In the genomic region with DNA sequence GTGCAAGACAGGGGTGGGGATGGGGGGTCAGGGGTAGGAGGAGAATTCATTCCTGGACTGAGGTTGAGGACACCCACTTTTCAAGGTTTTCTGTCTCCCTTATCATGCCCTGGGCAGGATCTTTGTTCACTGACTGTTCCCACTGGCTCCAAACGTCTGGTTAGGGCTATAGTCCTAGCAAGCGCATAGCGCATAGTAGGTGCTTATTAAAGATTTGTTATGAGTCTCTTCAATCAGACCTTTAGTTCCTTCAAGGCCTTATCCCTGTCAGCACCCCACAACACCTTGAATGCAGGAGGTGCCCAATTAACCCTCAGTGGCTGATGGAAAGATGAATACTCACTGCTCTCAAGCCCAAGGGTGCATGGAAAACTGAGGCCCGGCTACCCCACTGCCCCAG, we compare ENCODE assay signal across 8 cellular contexts.
A peak's percentile ranks its signal among the peaks of the same experiment; 100 is the strongest.
DNase-seq lines count a peak whose midpoint lies in the region; ATAC-seq and TF ChIP-seq lines count a peak whose summit lies in the region.

No MANE protein-coding gene starts in this region.

- DNase-seq in AG10803 (ENCODE audit: low read depth) = no peak
- DNase-seq in osteocyte (ENCODE audit: extremely low spot score, unreplicated experiment) = no peak
- DNase-seq in WTC11 (ENCODE audit: low spot score) = no peak
- no peak for DNase-seq in effector CD4-positive, alpha-beta T cell
- DNase-seq in NCI-H524 (lab: John Stamatoyannopoulos, UW) = no peak

- peaks cover 34% of the 10 kb centered on the region for H3K79me2 ChIP-seq in OCI-LY3 (ENCODE audit: low read length)

- H3K4me1 Mint-ChIP-seq in osteocyte (ENCODE audit: unreplicated experiment) (peaks cover 27% of the 10 kb centered on the region), WTC11 (peaks cover 15% of the 10 kb centered on the region)

- POLR2A ChIA-PET in WTC11 (lab: Charles Lee) = no interaction called here

- no peaks in the 10 kb centered on the region for H3K9me3 Mint-ChIP-seq in osteocyte (ENCODE audit: unreplicated experiment)
- no peaks in the 10 kb centered on the region for H3K9me3 Mint-ChIP-seq in WTC11

- peaks cover 3% of the 10 kb centered on the region; the same call in 1 of the 2 replicates for H4K20me1 ChIP-seq in OCI-LY3 (ENCODE audit: insufficient read depth, low read length)

- no peaks in the 10 kb centered on the region for H3K27me3 ChIP-seq in OCI-LY3 (ENCODE audit: low read depth, low read length)
- H3K27me3 ChIP-seq in duodenal mucosa (ENCODE audit: control insufficient read depth in 1 of 2, insufficient read depth in 2 of 2, low read length in 2 of 2) = no peaks in the 10 kb centered on the region

- CTCF ChIA-PET in WTC11 (lab: Charles Lee) = no interaction called here

- TF ChIP-seq CTCF in AG10803 (conservative IDR thresholded peaks at IDR 0.05; ENCODE audit: low read length) (no peak), OCI-LY3 (IDR thresholded peaks at IDR 0.05; ENCODE audit: low read depth, low read length) (no peak), osteocyte (IDR thresholded peaks at IDR 0.05) (no peak), WTC11 (IDR thresholded peaks at IDR 0.05) (no peak)

- H3K9me3 ChIP-seq in OCI-LY3 (ENCODE audit: insufficient read depth, low read length) = no peaks in the 10 kb centered on the region
- H3K9me3 ChIP-seq in duodenal mucosa (ENCODE audit: control insufficient read depth in 1 of 2, low read length in 2 of 2) = no peaks in the 10 kb centered on the region

- peak overlapping the region; percentile 76 for H3K9ac ChIP-seq in OCI-LY3 (ENCODE audit: low read length)
- H3K9ac ChIP-seq in duodenal mucosa (ENCODE audit: low read depth in 1 of 2, low read length in 2 of 2) = peak overlapping the region; percentile 63 to 70

- H3K4me1 ChIP-seq in OCI-LY3 (ENCODE audit: low read length) = peaks cover 23% of the 10 kb centered on the region
- peaks cover 14 to 24% of the 10 kb centered on the region in 2 donors for H3K4me1 ChIP-seq in duodenal mucosa (ENCODE audit: control insufficient read depth in 1 of 2, insufficient read depth in 2 of 2, low read length in 2 of 2)

- ATAC-seq in WTC11 (no peak), HG02610 (IDR thresholded peaks at IDR 0.05; ENCODE audit: unreplicated experiment) (no peak)

- H3K36me3 Mint-ChIP-seq in osteocyte (ENCODE audit: unreplicated experiment) (no peaks in the 10 kb centered on the region), WTC11 (no peaks in the 10 kb centered on the region)

- H3K4me3 Mint-ChIP-seq in osteocyte (ENCODE audit: unreplicated experiment) (peak overlapping the region; percentile 63), WTC11 (no peak overlapping the region)

- H3K27ac ChIP-seq in OCI-LY3 (ENCODE audit: low read length) (peak overlapping the region; percentile 54), duodenal mucosa (ENCODE audit: low read depth, low read length) (peak overlapping the region; percentile 48)

- H3K27ac Mint-ChIP-seq in osteocyte (ENCODE audit: unreplicated experiment) = peak overlapping the region; percentile 91
- H3K27ac Mint-ChIP-seq in WTC11 = no peak overlapping the region

- H3K27me3 Mint-ChIP-seq in osteocyte (ENCODE audit: unreplicated experiment) (no peaks in the 10 kb centered on the region), WTC11 (ENCODE audit: low read depth) (no peaks in the 10 kb centered on the region)

- H3K36me3 ChIP-seq in OCI-LY3 (replicated peaks; ENCODE audit: low read depth, low read length) (no peaks in the 10 kb centered on the region), duodenal mucosa (ENCODE audit: control insufficient read depth in 1 of 2, insufficient read depth in 2 of 2, low read length in 2 of 2) (peaks cover 0 to 2% of the 10 kb centered on the region in 2 donors)

- H3K4me2 ChIP-seq in OCI-LY3 (ENCODE audit: low read length) = peak overlapping the region; percentile 94

- H2AFZ ChIP-seq in OCI-LY3 (ENCODE audit: low read depth, low read length) = no peak overlapping the region

- H3K4me3 ChIP-seq in AG10803 (ENCODE audit: low read length) = peak overlapping the region; percentile 86
- peak overlapping the region; percentile 83 for H3K4me3 ChIP-seq in OCI-LY3 (ENCODE audit: low read length)
- H3K4me3 ChIP-seq in duodenal mucosa (ENCODE audit: low read depth in 1 of 2, low read length in 2 of 2) = peak overlapping the region; percentile 51 to 58

TF ChIP-seq in WTC11, 78 proteins besides CTCF, POLR2A, EP300 and RAD21:
- TF ChIP-seq TP53 (CRISPR knock-in tag; IDR thresholded peaks at IDR 0.05) = no peak
- TF ChIP-seq, protein P1, sequence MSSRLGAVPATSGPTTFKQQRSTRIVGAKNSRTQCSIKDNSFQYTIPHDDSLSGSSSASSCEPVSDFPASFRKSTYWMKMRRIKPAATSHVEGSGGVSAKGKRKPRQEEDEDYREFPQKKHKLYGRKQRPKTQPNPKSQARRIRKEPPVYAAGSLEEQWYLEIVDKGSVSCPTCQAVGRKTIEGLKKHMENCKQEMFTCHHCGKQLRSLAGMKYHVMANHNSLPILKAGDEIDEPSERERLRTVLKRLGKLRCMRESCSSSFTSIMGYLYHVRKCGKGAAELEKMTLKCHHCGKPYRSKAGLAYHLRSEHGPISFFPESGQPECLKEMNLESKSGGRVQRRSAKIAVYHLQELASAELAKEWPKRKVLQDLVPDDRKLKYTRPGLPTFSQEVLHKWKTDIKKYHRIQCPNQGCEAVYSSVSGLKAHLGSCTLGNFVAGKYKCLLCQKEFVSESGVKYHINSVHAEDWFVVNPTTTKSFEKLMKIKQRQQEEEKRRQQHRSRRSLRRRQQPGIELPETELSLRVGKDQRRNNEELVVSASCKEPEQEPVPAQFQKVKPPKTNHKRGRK (CRISPR knock-in tag; IDR thresholded peaks at IDR 0.05; ENCODE audit: borderline replicate concordance) = no peak
- TF ChIP-seq JUN (CRISPR knock-in tag; IDR thresholded peaks at IDR 0.05) = no peak
- TF ChIP-seq HMGA2 (CRISPR knock-in tag; IDR thresholded peaks at IDR 0.05) = no peak
- no peak for TF ChIP-seq SOX15 (CRISPR knock-in tag; IDR thresholded peaks at IDR 0.05)
- no peak for TF ChIP-seq CBFB (CRISPR knock-in tag; IDR thresholded peaks at IDR 0.05; ENCODE audit: low read depth)
- no peak for TF ChIP-seq KAT7 (CRISPR knock-in tag; IDR thresholded peaks at IDR 0.05; ENCODE audit: borderline replicate concordance)
- TF ChIP-seq GABPB1 (CRISPR knock-in tag; IDR thresholded peaks at IDR 0.05) = no peak
- no peak for TF ChIP-seq EMX1 (CRISPR knock-in tag; IDR thresholded peaks at IDR 0.05)
- no peak for TF ChIP-seq NR3C1 (CRISPR knock-in tag; conservative IDR thresholded peaks at IDR 0.05; ENCODE audit: low read depth)
- TF ChIP-seq NFATC4 (CRISPR knock-in tag; IDR thresholded peaks at IDR 0.05) = no peak
- no peak for TF ChIP-seq ZNF423 (CRISPR knock-in tag; IDR thresholded peaks at IDR 0.05)
- TF ChIP-seq, protein P2, sequence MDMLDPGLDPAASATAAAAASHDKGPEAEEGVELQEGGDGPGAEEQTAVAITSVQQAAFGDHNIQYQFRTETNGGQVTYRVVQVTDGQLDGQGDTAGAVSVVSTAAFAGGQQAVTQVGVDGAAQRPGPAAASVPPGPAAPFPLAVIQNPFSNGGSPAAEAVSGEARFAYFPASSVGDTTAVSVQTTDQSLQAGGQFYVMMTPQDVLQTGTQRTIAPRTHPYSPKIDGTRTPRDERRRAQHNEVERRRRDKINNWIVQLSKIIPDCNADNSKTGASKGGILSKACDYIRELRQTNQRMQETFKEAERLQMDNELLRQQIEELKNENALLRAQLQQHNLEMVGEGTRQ (CRISPR knock-in tag; IDR thresholded peaks at IDR 0.05) = no peak
- no peak for TF ChIP-seq NFYB (CRISPR knock-in tag; conservative IDR thresholded peaks at IDR 0.05; ENCODE audit: low read depth)
- TF ChIP-seq, protein P3, sequence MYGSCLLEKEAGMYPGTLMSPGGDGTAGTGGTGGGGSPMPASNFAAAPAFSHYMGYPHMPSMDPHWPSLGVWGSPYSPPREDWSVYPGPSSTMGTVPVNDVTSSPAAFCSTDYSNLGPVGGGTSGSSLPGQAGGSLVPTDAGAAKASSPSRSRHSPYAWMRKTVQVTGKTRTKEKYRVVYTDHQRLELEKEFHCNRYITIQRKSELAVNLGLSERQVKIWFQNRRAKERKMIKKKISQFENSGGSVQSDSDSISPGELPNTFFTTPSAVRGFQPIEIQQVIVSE (CRISPR knock-in tag; IDR thresholded peaks at IDR 0.05; ENCODE audit: borderline replicate concordance) = no peak
- TF ChIP-seq MXD4 (CRISPR knock-in tag; IDR thresholded peaks at IDR 0.05; ENCODE audit: borderline replicate concordance) = no peak
- TF ChIP-seq, protein P4, sequence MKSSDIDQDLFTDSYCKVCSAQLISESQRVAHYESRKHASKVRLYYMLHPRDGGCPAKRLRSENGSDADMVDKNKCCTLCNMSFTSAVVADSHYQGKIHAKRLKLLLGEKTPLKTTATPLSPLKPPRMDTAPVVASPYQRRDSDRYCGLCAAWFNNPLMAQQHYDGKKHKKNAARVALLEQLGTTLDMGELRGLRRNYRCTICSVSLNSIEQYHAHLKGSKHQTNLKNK (CRISPR knock-in tag; IDR thresholded peaks at IDR 0.05) = no peak
- no peak for TF ChIP-seq GTF2I (CRISPR knock-in tag; conservative IDR thresholded peaks at IDR 0.05)
